ENCODE assay signal across 13 cellular contexts in the genomic region with DNA sequence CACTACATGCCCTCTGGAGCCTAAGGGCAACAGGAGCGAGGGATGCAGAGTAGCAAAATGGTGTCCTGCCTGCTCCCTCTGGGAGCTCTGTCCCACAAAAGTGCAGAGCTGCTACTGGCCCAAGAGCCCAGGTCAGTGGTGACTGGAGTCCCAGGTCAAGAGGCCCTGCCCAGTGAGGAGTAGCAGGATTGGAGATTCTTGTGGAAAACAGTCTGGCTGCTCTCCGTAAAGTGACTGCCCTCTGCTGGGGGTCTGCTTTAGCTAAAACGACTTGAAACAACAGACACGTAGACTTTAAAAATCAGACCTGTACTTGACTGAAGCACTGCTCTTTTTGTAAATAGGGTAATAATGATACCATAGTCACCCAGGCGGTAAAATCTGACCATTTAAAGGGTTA.
A peak's percentile ranks its signal among the peaks of the same experiment; 100 is the strongest.
DNase-seq lines count a peak whose midpoint lies in the region; ATAC-seq and TF ChIP-seq lines count a peak whose summit lies in the region.
"Had no signal": no experiment of that assay in that cellular context is flagged by ENCODE, and none has a peak within 500 bp of the region (broad histone marks: within the 10 kb centered on the region; RNA-seq: fewer than 3 reads in every experiment).

No MANE protein-coding gene starts in this region.

- no peak overlapping the region for H3K4me3 ChIP-seq in Jurkat, Clone E6-1 (ENCODE audit: low read length)
- H3K4me3 ChIP-seq in brain microvascular endothelial cell (ENCODE audit: low read depth, low read length) (no peak overlapping the region), upper lobe of left lung (no peak overlapping the region)
- H3K4me3 ChIP-seq: mucosa of descending colon, skin epidermis, vagina had no signal

- DNase-seq in ACHN (peak; percentile 22), brain microvascular endothelial cell (no peak), iPS-NIHi11 (ENCODE audit: low spot score) (peak; percentile 10), NCI-H345 treated with DMSO at 0.1 percent for 48 hours (lab: John Stamatoyannopoulos, UW; ENCODE audit: unreplicated experiment) (no peak), upper lobe of left lung (no peak), CD1c-positive myeloid dendritic cell (ENCODE audit: extremely low spot score) (no peak)
- peak; percentile 3 for DNase-seq in Jurkat, Clone E6-1 (ENCODE audit: low read depth, low spot score)
- DNase-seq: activated T-cell treated with anti-CD3 and anti-CD28 coated beads, Interleukin-2, amount 50 U/mL, for 24 hours; NCI-H187 had no signal

- WGBS in upper lobe of left lung, 2 donors: 76 to 77% methylated on average over 5 of the region's 5 CpGs

- peaks cover 0 to 34% (median 8%) of the 10 kb centered on the region in 4 donors for H3K9me3 ChIP-seq in upper lobe of left lung
- H3K9me3 ChIP-seq: vagina had no signal

- H3K36me3 ChIP-seq in brain microvascular endothelial cell (replicated peaks): no peaks in the 10 kb centered on the region
- H3K36me3 ChIP-seq in upper lobe of left lung: no peaks in the 10 kb centered on the region
- H3K36me3 ChIP-seq: vagina had no signal

- no peak for TF ChIP-seq EP300 in upper lobe of left lung (IDR thresholded peaks at IDR 0.05)

- H3K4me1 ChIP-seq in upper lobe of left lung: no peaks in the 10 kb centered on the region
- H3K4me1 ChIP-seq: vagina had no signal

- in situ Hi-C loops in ACHN (cut with HindIII; ENCODE audit: low pct_ligation_motif_present, low pct_unique_long_range_greater_than_20kb, low sequenced_read_pairs) (no loop called here), brain microvascular endothelial cell (cut with HindIII; ENCODE audit: low pct_ligation_motif_present, low sequenced_read_pairs) (no loop called here)

- no peaks in the 10 kb centered on the region for H3K27me3 ChIP-seq in brain microvascular endothelial cell (replicated peaks)
- no peaks in the 10 kb centered on the region for H3K27me3 ChIP-seq in upper lobe of left lung
- H3K27me3 ChIP-seq: vagina had no signal

- H3K27ac ChIP-seq in brain microvascular endothelial cell: no peak overlapping the region
- no peak overlapping the region for H3K27ac ChIP-seq in upper lobe of left lung
- H3K27ac ChIP-seq: skin epidermis, vagina had no signal

- no peak for TF ChIP-seq POLR2A in upper lobe of left lung (IDR thresholded peaks at IDR 0.05)

- no peak for ATAC-seq in HG02973 (IDR thresholded peaks at IDR 0.05; ENCODE audit: unreplicated experiment)
- no peak for ATAC-seq in upper lobe of left lung (ENCODE audit: low FRiP score in 2 of 2)
- ATAC-seq: mucosa of descending colon had no signal

- peak; percentile 40 for TF ChIP-seq CTCF in brain microvascular endothelial cell (IDR thresholded peaks at IDR 0.05; ENCODE audit: low read depth, low read length, missing control alignments)
- no peak for TF ChIP-seq CTCF in upper lobe of left lung (IDR thresholded peaks at IDR 0.05)

Comparison
In these comparisons a context has a peak if more than half of its experiments do, and no peak if none do; other contexts are left out.
1. DNase-seq: peak in ACHN (single experiment), Jurkat, Clone E6-1 (single experiment) and iPS-NIHi11 (single experiment); none in brain microvascular endothelial cell (single experiment), NCI-H345 treated with DMSO at 0.1 percent for 48 hours (single experiment), upper lobe of left lung (0 of 2) and CD1c-positive myeloid dendritic cell (single experiment).